ENCODE assay signal across 1 cellular context in genomic region chr2:29006092-29006985, GRCh38.
TF ChIP-seq lines count a peak whose summit lies in the region.

No MANE protein-coding gene starts in this region.

TF ChIP-seq in HEK293, 187 proteins besides CTCF, POLR2A, EP300 and RAD21 (continued from another document):
- no peak for TF ChIP-seq REST (tag by site-specific recombination; IDR thresholded peaks at IDR 0.05)
- TF ChIP-seq ZNF169 (tag by site-specific recombination; IDR thresholded peaks at IDR 0.05) = no peak
- no peak for TF ChIP-seq ZBTB21 (tag by site-specific recombination; IDR thresholded peaks at IDR 0.05)
- TF ChIP-seq ZNF362 (tag by site-specific recombination; IDR thresholded peaks at IDR 0.05) = no peak
- no peak for TF ChIP-seq ZNF426 (tag by site-specific recombination; IDR thresholded peaks at IDR 0.05)
- no peak for TF ChIP-seq ZNF18 (tag by site-specific recombination; IDR thresholded peaks at IDR 0.05)
